13 cellular contexts compared by ENCODE assay signal in the genomic region with DNA sequence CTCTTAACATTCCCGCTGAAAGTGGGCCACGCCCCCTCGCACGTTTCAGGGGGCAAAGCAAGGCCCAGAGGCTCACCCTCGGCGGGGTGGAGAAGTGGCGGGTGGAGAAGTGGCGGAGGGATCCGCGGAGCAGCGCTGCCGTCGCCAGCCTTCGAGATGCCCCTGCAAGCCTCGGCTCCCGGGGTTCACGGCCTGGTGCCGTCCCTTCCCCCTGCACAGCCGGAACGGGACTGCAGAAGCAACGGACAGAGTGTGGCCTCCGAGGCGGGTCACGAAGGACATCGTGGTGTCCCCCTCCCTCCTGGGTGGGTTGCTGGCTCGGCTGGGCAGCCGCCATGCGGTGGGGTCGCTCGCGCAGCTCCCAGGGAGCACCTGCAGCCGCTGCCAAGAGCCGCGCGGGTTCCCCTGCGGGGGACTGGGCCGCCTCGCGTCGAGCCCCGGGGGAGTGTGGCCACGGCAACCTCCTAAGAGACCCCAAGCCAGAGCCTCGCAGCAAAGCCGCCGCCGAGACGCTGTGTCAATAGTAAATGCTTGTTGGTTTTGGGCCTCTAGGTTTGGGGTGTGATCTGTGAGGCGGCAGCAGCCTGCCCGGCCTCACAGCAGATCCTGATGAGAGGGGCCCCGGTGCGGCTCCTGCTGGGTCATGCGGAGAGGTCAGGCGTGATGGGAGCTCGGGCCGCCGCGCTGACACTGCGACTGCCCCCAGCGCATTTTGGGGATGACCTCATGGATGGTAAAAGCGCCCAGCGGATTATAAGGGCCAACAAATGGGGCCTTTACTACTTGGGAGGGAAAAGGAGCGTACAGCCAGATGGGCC. TPM values are rescaled to one million over a fixed set of nuclear protein-coding genes. Genes with fewer than 3 reads are reported as not detected.
DNase-seq lines count a peak whose midpoint lies in the region; ATAC-seq and TF ChIP-seq lines count a peak whose summit lies in the region.
"Had no signal": no experiment of that assay in that cellular context is flagged by ENCODE, and none has a peak within 500 bp of the region (broad histone marks: within the 10 kb centered on the region; RNA-seq: fewer than 3 reads in every experiment).

No MANE protein-coding gene starts in this region.

- TF ChIP-seq CTCF in CD4-positive, alpha-beta T cell (IDR thresholded peaks at IDR 0.05), result no peak
- TF ChIP-seq CTCF in lung (IDR thresholded peaks at IDR 0.05; ENCODE audit: control extremely low read depth, extremely low read depth) (no peak), foreskin keratinocyte (conservative IDR thresholded peaks at IDR 0.05) (no peak)

- peaks cover 11% of the 10 kb centered on the region for H3K36me3 Mint-ChIP-seq in CD4-positive, alpha-beta T cell (ENCODE audit: low read depth)

- intact Hi-C loops in CD4-positive, alpha-beta T cell (cut with DNase I, micrococcal nuclease), result no loop called here

- H3K9ac ChIP-seq in ES-I3 (ENCODE audit: low read depth, low read length), result peak overlapping the region; percentile 22; the same call in 1 of the 2 replicates
- H3K9ac ChIP-seq: SK-N-SH had no signal

- H3K4me3 Mint-ChIP-seq in CD4-positive, alpha-beta T cell, result no peak overlapping the region

- H3K27me3 ChIP-seq in CD4-positive, alpha-beta T cell (ENCODE audit: control insufficient read depth, insufficient read depth, low read length), result no peaks in the 10 kb centered on the region
- H3K27me3 ChIP-seq in lung (ENCODE audit: control insufficient read depth, insufficient read depth) (no peaks in the 10 kb centered on the region), foreskin keratinocyte (no peaks in the 10 kb centered on the region), MG63 (no peaks in the 10 kb centered on the region)
- H3K27me3 ChIP-seq: body of pancreas had no signal

- CTCF ChIA-PET in CD4-positive, alpha-beta T cell (lab: Charles Lee), result no interaction called here

- H3K36me3 ChIP-seq in ES-I3 (ENCODE audit: insufficient read depth, low read length), result no peaks in the 10 kb centered on the region; the same call in 1 of the 2 replicates
- peaks cover 0 to 4% of the 10 kb centered on the region in 2 donors for H3K36me3 ChIP-seq in lung (ENCODE audit: control insufficient read depth in 2 of 2, insufficient read depth in 2 of 2, low read length in 2 of 2)
- no peaks in the 10 kb centered on the region for H3K36me3 ChIP-seq in MG63

- H3K27ac Mint-ChIP-seq in CD4-positive, alpha-beta T cell, result peak overlapping the region; percentile 94

- no peak for DNase-seq in CD4-positive, alpha-beta T cell
- DNase-seq in SHP77 treated with DMSO at 0.1 percent for 48 hours (lab: John Stamatoyannopoulos, UW), result peak; percentile 68
- DNase-seq in lung (ENCODE audit: low spot score), result peak; percentile 67
- DNase-seq in foreskin keratinocyte, result no peak
- no peak for DNase-seq in MG63
- DNase-seq in RPMI8226, result no peak
- DNase-seq: body of pancreas, head of caudate nucleus, NCI-H774, SK-N-SH had no signal

- POLR2A ChIA-PET in CD4-positive, alpha-beta T cell (lab: Charles Lee), result interaction anchor here (3.7 kb wide), 1 partner anchor 8 kb away, joined by 35 read pairs; no protein-coding TSS in a partner anchor

- H3K4me1 ChIP-seq in ES-I3 (ENCODE audit: insufficient read depth, low read length) (no peaks in the 10 kb centered on the region), lung (ENCODE audit: control insufficient read depth in 2 of 2, insufficient read depth in 2 of 2, low read length in 2 of 2) (peaks cover 0 to 14% of the 10 kb centered on the region in 2 donors), foreskin keratinocyte (no peaks in the 10 kb centered on the region)

- H3K4me1 Mint-ChIP-seq in CD4-positive, alpha-beta T cell (ENCODE audit: low read depth), result peaks cover 40% of the 10 kb centered on the region

- peak overlapping the region; percentile 97 for H3K27ac ChIP-seq in CD4-positive, alpha-beta T cell (ENCODE audit: low read depth, low read length)
- H3K27ac ChIP-seq in lung (ENCODE audit: low read depth in 1 of 2, low read length in 1 of 2), result peak overlapping the region in 1 of 2 donors; percentile 44
- no peak overlapping the region for H3K27ac ChIP-seq in foreskin keratinocyte
- H3K27ac ChIP-seq: body of pancreas had no signal

- ATAC-seq in CD4-positive, alpha-beta T cell (ENCODE audit: poor library complexity), result no peak
- no peak for ATAC-seq in lung (ENCODE audit: insufficient read depth, low FRiP score)
- ATAC-seq in SK-N-SH treated with all-trans-retinoic acid at 6 μM for 48 hours, result no peak
- ATAC-seq in foreskin keratinocyte, result no peak
- ATAC-seq: body of pancreas had no signal

- 57 to 59% methylated on average over 58 to 62 of the region's 62 CpGs for WGBS in lung, 2 donors

- H3K9me3 ChIP-seq in CD4-positive, alpha-beta T cell (ENCODE audit: control insufficient read depth, low read length), result no peaks in the 10 kb centered on the region
- H3K9me3 ChIP-seq in ES-I3 (ENCODE audit: control insufficient read depth, insufficient read depth, low read length), result no peaks in the 10 kb centered on the region; the same call in 1 of the 2 replicates
- H3K9me3 ChIP-seq in lung (ENCODE audit: control insufficient read depth in 2 of 2, insufficient read depth in 1 of 2, low read length in 1 of 2), result no peaks in the 10 kb centered on the region
- no peaks in the 10 kb centered on the region for H3K9me3 ChIP-seq in MG63
- H3K9me3 ChIP-seq: body of pancreas, SK-N-SH had no signal

- no peaks in the 10 kb centered on the region for H3K27me3 Mint-ChIP-seq in CD4-positive, alpha-beta T cell

- H3K4me3 ChIP-seq in lung (no peak overlapping the region), MG63 (no peak overlapping the region)
- H3K4me3 ChIP-seq: body of pancreas had no signal

- H3K9me3 Mint-ChIP-seq in CD4-positive, alpha-beta T cell, result no peaks in the 10 kb centered on the region

TF ChIP-seq in SK-N-SH treated with all-trans-retinoic acid at 6 μM for 48 hours, 23 proteins besides CTCF, POLR2A, EP300 and RAD21 (continues in another document):
- no peak for TF ChIP-seq BACH2 (CRISPR knock-in tag; IDR thresholded peaks at IDR 0.05; ENCODE audit: borderline replicate concordance)
- TF ChIP-seq, protein P1, sequence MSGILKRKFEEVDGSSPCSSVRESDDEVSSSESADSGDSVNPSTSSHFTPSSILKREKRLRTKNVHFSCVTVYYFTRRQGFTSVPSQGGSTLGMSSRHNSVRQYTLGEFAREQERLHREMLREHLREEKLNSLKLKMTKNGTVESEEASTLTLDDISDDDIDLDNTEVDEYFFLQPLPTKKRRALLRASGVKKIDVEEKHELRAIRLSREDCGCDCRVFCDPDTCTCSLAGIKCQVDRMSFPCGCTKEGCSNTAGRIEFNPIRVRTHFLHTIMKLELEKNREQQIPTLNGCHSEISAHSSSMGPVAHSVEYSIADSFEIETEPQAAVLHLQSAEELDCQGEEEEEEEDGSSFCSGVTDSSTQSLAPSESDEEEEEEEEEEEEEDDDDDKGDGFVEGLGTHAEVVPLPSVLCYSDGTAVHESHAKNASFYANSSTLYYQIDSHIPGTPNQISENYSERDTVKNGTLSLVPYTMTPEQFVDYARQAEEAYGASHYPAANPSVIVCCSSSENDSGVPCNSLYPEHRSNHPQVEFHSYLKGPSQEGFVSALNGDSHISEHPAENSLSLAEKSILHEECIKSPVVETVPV (CRISPR knock-in tag; IDR thresholded peaks at IDR 0.05), result no peak

RNA-seq across cellular contexts. Expression of a gene that starts 5.5 kb away (rescaled TPM):
- total RNA-seq in CD4-positive, alpha-beta T cell, result 10 to 100 TPM; 17.2 to 18.2 TPM
- total RNA-seq in lung (10 to 100 TPM; 12.2 to 31.7 TPM), foreskin keratinocyte (7.3 and 7.9 TPM in 2 replicates)
- polyA plus RNA-seq in lung (10 to 100 TPM; 19.4 to 32.7 TPM), foreskin keratinocyte (7.6 and 9.9 TPM in 2 replicates)
- 22.6 and 27.7 TPM in 2 replicates for total RNA-seq in MG63 (2014; rRNA removed; shearing (Covaris generic); ENCODE audit: low replicate concordance)

RNA-seq across cellular contexts. Expression of a gene that starts 16.5 kb away (rescaled TPM):
- under 1 TPM; 0.20 to 0.91 TPM for total RNA-seq in CD4-positive, alpha-beta T cell
- total RNA-seq in lung (1 to 10 TPM in 1 of 2 donors, under 1 TPM in 1; 0.80 to 4.4 TPM), foreskin keratinocyte (0.07 and 0.10 TPM in 2 replicates)
- polyA plus RNA-seq in lung (under 1 TPM; 0.24 to 0.41 TPM), foreskin keratinocyte (0.09 and 0.15 TPM in 2 replicates)
- total RNA-seq in MG63 (2014; rRNA removed; shearing (Covaris generic); ENCODE audit: low replicate concordance), result not detected in 2 replicates

RNA-seq across cellular contexts. Expression of a gene that starts 18.8 kb away (rescaled TPM):
- total RNA-seq in CD4-positive, alpha-beta T cell, result 10 to 100 TPM; 38.5 to 43.4 TPM
- total RNA-seq in lung (10 to 100 TPM; 42.9 to 67.9 TPM), foreskin keratinocyte (80.0 and 81.4 TPM in 2 replicates)
- polyA plus RNA-seq in lung (10 to 100 TPM; 52.3 to 89.1 TPM), foreskin keratinocyte (94.5 and 105 TPM in 2 replicates)
- 46.3 and 76.3 TPM in 2 replicates for total RNA-seq in MG63 (2014; rRNA removed; shearing (Covaris generic); ENCODE audit: low replicate concordance)

RNA-seq across cellular contexts. Expression of a gene that starts 31.1 kb away (rescaled TPM):
- total RNA-seq in CD4-positive, alpha-beta T cell, result 10 to 100 TPM; 41.6 to 46.3 TPM
- 1 to 10 TPM in 1 of 2 donors, under 1 TPM in 1; 0.74 to 2.6 TPM for total RNA-seq in lung
- polyA plus RNA-seq in lung, result 1 to 10 TPM; 2.4 to 3.0 TPM
- not detected in 2 replicates for total RNA-seq in foreskin keratinocyte
- polyA plus RNA-seq in foreskin keratinocyte, result 0.10 TPM in 1 of 2 replicates, not detected in the other
- not detected in 2 replicates for total RNA-seq in MG63 (2014; rRNA removed; shearing (Covaris generic); ENCODE audit: low replicate concordance)
- total RNA-seq: renal cortical epithelial cell had no signal
- polyA plus RNA-seq: SK-N-SH had no signal

RNA-seq across cellular contexts. Expression of a gene that starts 51.9 kb away (rescaled TPM):
- under 1 TPM; 0.36 to 0.42 TPM for total RNA-seq in CD4-positive, alpha-beta T cell
- total RNA-seq in lung (10 to 100 TPM; 13.2 to 15.9 TPM), foreskin keratinocyte (0.42 and 0.54 TPM in 2 replicates)
- polyA plus RNA-seq in lung (10 to 100 TPM; 11.2 to 23.1 TPM), foreskin keratinocyte (0.38 and 0.41 TPM in 2 replicates)
- total RNA-seq in MG63 (2014; rRNA removed; shearing (Covaris generic); ENCODE audit: low replicate concordance), result not detected in 2 replicates

Comparison
In these comparisons a context has a peak if more than half of its experiments do, and no peak if none do; other contexts are left out.
1. DNase-seq: peak in SHP77 treated with DMSO at 0.1 percent for 48 hours (single experiment) and lung (single experiment); none in CD4-positive, alpha-beta T cell (0 of 10), foreskin keratinocyte (0 of 2), MG63 (single experiment) and RPMI8226 (single experiment).